Comparison of ENCODE assay signal across 1 cellular context in genomic region chr18:57816208-57816999, GRCh38.
TF ChIP-seq lines count a peak whose summit lies in the region.

No MANE protein-coding gene starts in this region.

TF ChIP-seq in SK-N-SH, 30 proteins besides CTCF, POLR2A, EP300 and RAD21 (continued from another document):
- TF ChIP-seq IRF3 (IDR thresholded peaks at IDR 0.05; ENCODE audit: low read depth, low read length) (no peak), MAX (IDR thresholded peaks at IDR 0.05; ENCODE audit: low read depth) (no peak), GABPA (IDR thresholded peaks at IDR 0.05; ENCODE audit: low read depth) (no peak)
